Comparison of ENCODE assay signal across 8 cellular contexts in the genomic region with DNA sequence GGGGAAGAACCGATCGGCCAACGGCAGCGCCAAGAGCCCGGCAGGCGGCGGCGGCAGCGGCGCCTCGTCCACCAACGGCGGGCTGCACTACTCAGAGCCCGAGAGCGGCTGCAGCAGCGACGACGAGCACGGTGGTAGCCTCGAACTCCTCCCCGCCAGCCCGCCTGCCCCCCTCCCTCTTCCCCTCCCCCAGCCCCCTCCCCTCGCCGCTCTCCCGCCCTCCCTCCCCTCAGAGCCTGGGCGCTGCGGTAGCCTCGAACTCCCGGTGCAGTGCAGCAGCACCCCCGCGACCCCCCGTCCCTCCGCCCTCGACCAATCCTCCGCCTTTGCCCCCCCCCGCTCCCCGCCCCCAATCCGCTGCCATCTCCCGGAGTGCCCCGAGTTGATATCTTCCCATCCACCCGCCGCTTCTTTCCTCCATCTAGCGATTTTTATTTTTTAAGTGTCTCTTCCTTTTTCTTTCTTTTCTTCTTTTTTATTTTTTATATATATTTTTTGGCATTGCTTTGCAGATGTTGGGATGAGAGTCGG. TPM values are rescaled to one million over a fixed set of nuclear protein-coding genes. Genes with fewer than 3 reads are reported as not detected.
DNase-seq lines count a peak whose midpoint lies in the region; ATAC-seq and TF ChIP-seq lines count a peak whose summit lies in the region.

No MANE protein-coding gene starts in this region.

- H3K27me3 ChIP-seq in adrenal gland = no peaks in the 10 kb centered on the region
- H3K27me3 ChIP-seq in left ventricle myocardium inferior (ENCODE audit: low read depth) = no peaks in the 10 kb centered on the region
- H3K27me3 ChIP-seq in psoas muscle (ENCODE audit: insufficient read depth in 3 of 3, low read length in 2 of 3) = no peaks in the 10 kb centered on the region

- no peak for TF ChIP-seq POLR2A in adrenal gland (IDR thresholded peaks at IDR 0.05)

- 0 to 2% (median 1%) methylated on average over 7 to 42 of the region's 44 CpGs for WGBS in adrenal gland, 4 donors
- WGBS in psoas muscle, 3 donors = 0 to 1% (median 1%) methylated on average over 31 to 42 of the region's 44 CpGs

- peak; percentile 11 for ATAC-seq in HG02571 (IDR thresholded peaks at IDR 0.05; ENCODE audit: unreplicated experiment)
- peak; percentile 32 to 43 (median 34) for ATAC-seq in psoas muscle
- no peak for ATAC-seq in HG03039 (IDR thresholded peaks at IDR 0.05; ENCODE audit: unreplicated experiment)

- H3K4me3 ChIP-seq in adrenal gland (peak overlapping the region; percentile 86 to 92 (median 90)), left ventricle myocardium inferior (peak overlapping the region; percentile 93), psoas muscle (peak overlapping the region; percentile 87)

- H3K4me1 ChIP-seq in adrenal gland (replicated peaks in 1 of 2) (peaks cover 19 to 26% of the 10 kb centered on the region in 2 donors), left ventricle myocardium inferior (peaks cover 51% of the 10 kb centered on the region), psoas muscle (peaks cover 19% of the 10 kb centered on the region)

- intact Hi-C loops in adrenal gland (cut with DNase I) (no loop called here), left ventricle myocardium inferior (cut with micrococcal nuclease) (no loop called here), psoas muscle (cut with DNase I) (loop anchor here in 1 of 2 donors (10.0 kb wide), 1 partner anchor 125 kb away; no protein-coding TSS in a partner anchor)

- H3K36me3 ChIP-seq in adrenal gland (replicated peaks in 1 of 2) = no peaks in the 10 kb centered on the region
- H3K36me3 ChIP-seq in left ventricle myocardium inferior = peaks cover 18% of the 10 kb centered on the region
- peaks cover 0 to 26% of the 10 kb centered on the region in 2 donors for H3K36me3 ChIP-seq in psoas muscle (ENCODE audit: insufficient read depth in 1 of 2, low read depth in 1 of 2)

- H3K27ac ChIP-seq in adrenal gland (peak overlapping the region; percentile 81 to 97 (median 97)), left ventricle myocardium inferior (replicated peaks) (peak overlapping the region; percentile 99), psoas muscle (peak overlapping the region; percentile 92)

- peak in 2 of 3 experiments; percentile 26 to 87 for DNase-seq in NCI-H1417 (lab: John Stamatoyannopoulos, UW)
- DNase-seq in NCI-H1417 treated with DMSO at 0.1 percent for 48 hours (lab: John Stamatoyannopoulos, UW) = no peak
- DNase-seq in NCI-H774 (lab: John Stamatoyannopoulos, UW) = peak; percentile 65
- DNase-seq in adrenal gland = peak; percentile 59 to 77 (median 70)
- peak; percentile 64 for DNase-seq in left ventricle myocardium inferior
- DNase-seq in psoas muscle = peak; percentile 72 to 82

- no peak for TF ChIP-seq CTCF in adrenal gland (IDR thresholded peaks at IDR 0.05)
- TF ChIP-seq CTCF in left ventricle myocardium inferior (IDR thresholded peaks at IDR 0.05; ENCODE audit: borderline replicate concordance) = no peak
- TF ChIP-seq CTCF in psoas muscle (IDR thresholded peaks at IDR 0.05) = no peak

- H3K9me3 ChIP-seq in adrenal gland (replicated peaks in 1 of 3) (no peaks in the 10 kb centered on the region), left ventricle myocardium inferior (replicated peaks) (no peaks in the 10 kb centered on the region), psoas muscle (no peaks in the 10 kb centered on the region)

RNA-seq across cellular contexts. Expression of a gene that starts 0.5 kb away (rescaled TPM):
- total RNA-seq in adrenal gland = 10 to 100 TPM; 28.4 to 57.2 (median 36.5) TPM
- 10 to 100 TPM; 19.4 to 35.2 (median 30.0) TPM for polyA plus RNA-seq in adrenal gland
- 48.3 TPM for total RNA-seq in left ventricle myocardium inferior
- total RNA-seq in psoas muscle = 10 to 100 TPM; 67.4 to 95.7 (median 72.0) TPM
- polyA plus RNA-seq in psoas muscle = 10 to 100 TPM; 29.4 to 95.1 (median 62.6) TPM
